9 cellular contexts compared by ENCODE assay signal in genomic region chr15:96334705-96335428, GRCh38. TPM values are rescaled to one million over a fixed set of nuclear protein-coding genes. Genes with fewer than 3 reads are reported as not detected.
DNase-seq lines count a peak whose midpoint lies in the region; ATAC-seq and TF ChIP-seq lines count a peak whose summit lies in the region.
"Had no signal": no experiment of that assay in that cellular context is flagged by ENCODE, and none has a peak within 500 bp of the region (broad histone marks: within the 10 kb centered on the region; RNA-seq: fewer than 3 reads in every experiment).

No MANE protein-coding gene starts in this region.

- H3K4me1 Mint-ChIP-seq in nephron, result peaks cover 15% of the 10 kb centered on the region
- H3K4me1 Mint-ChIP-seq in activated T-cell treated with anti-CD3 and anti-CD28 coated beads, Interleukin-2, amount 50 U/mL, for 72 hours (ENCODE audit: low read depth), result peaks cover 21% of the 10 kb centered on the region

- 21% methylated on average over 5 of the region's 5 CpGs for whole genome bisulfite sequencing in ectodermal cell, 2 experiments

- H3K27ac ChIP-seq in ectodermal cell (ENCODE audit: insufficient read depth, low read depth, low read length, poor library complexity, severe bottlenecking), result no peak overlapping the region

- peak overlapping the region; percentile 96 to 100 (median 97) for H3K27ac Mint-ChIP-seq in nephron
- no peak overlapping the region for H3K27ac Mint-ChIP-seq in activated T-cell treated with anti-CD3 and anti-CD28 coated beads, Interleukin-2, amount 50 U/mL, for 72 hours

- H3K27me3 ChIP-seq in ectodermal cell (ENCODE audit: control insufficient read depth, insufficient read depth, low read length, poor library complexity, severe bottlenecking), result peaks cover 63% of the 10 kb centered on the region

- DNase-seq in left ventricle myocardium superior, result peak; percentile 17
- no peak for DNase-seq in cardiac septum (ENCODE audit: low spot score)
- no peak for DNase-seq in activated T-cell treated with anti-CD3 and anti-CD28 coated beads, Interleukin-2, amount 50 U/mL, for 72 hours
- no peak for DNase-seq in NCI-H1694 (lab: John Stamatoyannopoulos, UW)
- DNase-seq in NCI-H345 (lab: John Stamatoyannopoulos, UW), result no peak
- DNase-seq in SHP77 (lab: John Stamatoyannopoulos, UW), result no peak
- DNase-seq: activated CD8-positive, alpha-beta memory T cell treated with anti-CD3 and anti-CD28 coated beads, Interleukin-2, amount 50 U/mL, for 48 hours had no signal

- H3K4me3 Mint-ChIP-seq in nephron, result peak overlapping the region; percentile 94 to 97 (median 95)
- H3K4me3 Mint-ChIP-seq in activated T-cell treated with anti-CD3 and anti-CD28 coated beads, Interleukin-2, amount 50 U/mL, for 72 hours, result no peak overlapping the region

- TF ChIP-seq CTCF in nephron (IDR thresholded peaks at IDR 0.05; ENCODE audit: unreplicated experiment in 3 of 3), result no peak

- peaks cover 55% of the 10 kb centered on the region for H3K36me3 ChIP-seq in ectodermal cell (ENCODE audit: control insufficient read depth, insufficient read depth, low read length)

- no peaks in the 10 kb centered on the region for H3K4me1 ChIP-seq in ectodermal cell (ENCODE audit: control insufficient read depth, insufficient read depth, low read length)

- peak overlapping the region; percentile 88 for H3K4me3 ChIP-seq in ectodermal cell (ENCODE audit: insufficient read depth, low read depth, low read length)

- no peak for ATAC-seq in left ventricle myocardium superior
- ATAC-seq in activated T-cell treated with anti-CD3 and anti-CD28 coated beads, Interleukin-2, amount 50 U/mL, for 72 hours (replicated peaks in 1 of 2), result no peak

- peaks cover 2% of the 10 kb centered on the region for H3K9me3 Mint-ChIP-seq in nephron
- peaks cover 2% of the 10 kb centered on the region in 2 donors for H3K9me3 Mint-ChIP-seq in activated T-cell treated with anti-CD3 and anti-CD28 coated beads, Interleukin-2, amount 50 U/mL, for 72 hours

- H3K36me3 Mint-ChIP-seq in nephron (ENCODE audit: low read depth), result peaks cover 83% of the 10 kb centered on the region
- H3K36me3 Mint-ChIP-seq in activated T-cell treated with anti-CD3 and anti-CD28 coated beads, Interleukin-2, amount 50 U/mL, for 72 hours (ENCODE audit: insufficient read depth in 2 of 2), result peaks cover 7 to 12% of the 10 kb centered on the region in 2 donors

- H3K27me3 Mint-ChIP-seq in nephron (ENCODE audit: low read depth), result peaks cover 11% of the 10 kb centered on the region
- peaks cover 89% of the 10 kb centered on the region for H3K27me3 Mint-ChIP-seq in activated T-cell treated with anti-CD3 and anti-CD28 coated beads, Interleukin-2, amount 50 U/mL, for 72 hours (ENCODE audit: low read depth)

- H3K9me3 ChIP-seq in ectodermal cell (ENCODE audit: control insufficient read depth, low read length), result no peaks in the 10 kb centered on the region

- intact Hi-C loops in left ventricle myocardium superior (cut with micrococcal nuclease), result no loop called here
- intact Hi-C loops in cardiac septum (cut with DNase I), result loop anchor here (10.0 kb wide), 1 partner anchor 730 kb away; no protein-coding TSS in a partner anchor

RNA-seq across cellular contexts. Expression of gene NR2F2, which starts 4.4 kb away (rescaled TPM):
- total RNA-seq in left ventricle myocardium superior (18.0 TPM), cardiac septum (21.0 TPM)
- 101 TPM for polyA plus RNA-seq in ectodermal cell (2013, experiment 1 of 4)
- polyA plus RNA-seq in ectodermal cell (2013, experiment 2 of 4), result 117 TPM
- 80.0 TPM for polyA plus RNA-seq in ectodermal cell (2013, experiment 3 of 4)
- polyA plus RNA-seq in ectodermal cell (2013, experiment 4 of 4), result 97.4 TPM
- not detected for total RNA-seq in activated T-cell treated with anti-CD3 and anti-CD28 coated beads, Interleukin-2, amount 50 U/mL, for 72 hours

Comparison
In these comparisons a context has a peak if more than half of its experiments do, and no peak if none do; other contexts are left out.
1. H3K4me3 Mint-ChIP-seq: peak in nephron (3 of 3); none in activated T-cell treated with anti-CD3 and anti-CD28 coated beads, Interleukin-2, amount 50 U/mL, for 72 hours (0 of 2).
2. RNA of gene NR2F2, which starts 4.4 kb away (total RNA-seq): 21.0 TPM in cardiac septum (single experiment) and 18.0 TPM in left ventricle myocardium superior (single experiment); not detected in activated T-cell treated with anti-CD3 and anti-CD28 coated beads, Interleukin-2, amount 50 U/mL, for 72 hours; every median in the first group is over 10 times any median in the second.